Comparison of ENCODE assay signal across 1 cellular context in genomic region chr19:39970424-39970673, GRCh38.
A peak's percentile ranks its signal among the peaks of the same experiment; 100 is the strongest.
TF ChIP-seq lines count a peak whose summit lies in the region.

No MANE protein-coding gene starts in this region.

TF ChIP-seq in HepG2, 621 proteins besides CTCF, POLR2A, EP300 and RAD21:
- TF ChIP-seq ZNF850 (CRISPR knock-in tag; conservative IDR thresholded peaks at IDR 0.05), result peak; percentile 68; the same call in 1 of the 2 replicates
- TF ChIP-seq NBN (conservative IDR thresholded peaks at IDR 0.05), result no peak
- no peak for TF ChIP-seq HHEX (CRISPR knock-in tag; IDR thresholded peaks at IDR 0.05)
- TF ChIP-seq ZNF317 (CRISPR knock-in tag; IDR thresholded peaks at IDR 0.05), result peak; percentile 89
- peak; percentile 21 for TF ChIP-seq ZNF816 (CRISPR knock-in tag; IDR thresholded peaks at IDR 0.05; ENCODE audit: borderline replicate concordance)
- TF ChIP-seq ZGPAT (CRISPR knock-in tag; IDR thresholded peaks at IDR 0.05), result no peak
- TF ChIP-seq ZC3H13 (CRISPR knock-in tag; IDR thresholded peaks at IDR 0.05), result 0 out of 2 replicates have a peak, but pooled peaks have one; percentile 10
- 0 out of 2 replicates have a peak, but pooled peaks have one; percentile 27 for TF ChIP-seq ZFP36L1 (CRISPR knock-in tag; IDR thresholded peaks at IDR 0.05)
- 0 out of 2 replicates have a peak, but pooled peaks have one; percentile 52 for TF ChIP-seq RARG (CRISPR knock-in tag; IDR thresholded peaks at IDR 0.05; ENCODE audit: low read depth)
